7 cellular contexts compared by ENCODE assay signal in the genomic region with DNA sequence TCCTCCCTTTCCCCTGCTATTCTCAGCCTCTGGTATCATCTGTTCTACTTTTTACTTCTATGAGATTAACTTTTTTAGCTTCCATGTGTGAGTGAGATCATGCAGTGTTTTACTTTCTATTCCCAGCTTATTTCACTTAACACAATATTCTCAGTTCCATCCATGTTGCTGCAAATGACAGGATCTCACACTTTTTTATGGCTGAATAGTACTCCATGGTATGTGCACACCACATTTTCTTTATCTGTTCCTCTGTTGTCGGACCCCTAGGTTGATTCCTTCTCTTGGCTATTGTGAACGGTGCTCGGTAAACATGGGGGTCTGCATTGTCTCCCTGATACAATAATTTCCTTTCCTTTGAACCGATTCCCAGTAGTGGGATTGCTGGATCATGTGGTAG.
"Had no signal": no experiment of that assay in that cellular context is flagged by ENCODE, and none has a peak within 500 bp of the region (broad histone marks: within the 10 kb centered on the region; RNA-seq: fewer than 3 reads in every experiment).

No MANE protein-coding gene starts in this region.

- H3K4me3 ChIP-seq: GM23248, HAP-1 had no signal

- H2AFZ ChIP-seq: GM23248 had no signal

- DNase-seq: GM23248, GOT3, H7, IMR-90, KBM-7 had no signal

- H3K36me3 ChIP-seq: HAP-1 had no signal

- ATAC-seq: HCT116 had no signal

- H3K9me3 ChIP-seq: HAP-1 had no signal

- H3K4me1 ChIP-seq: HAP-1 had no signal

- H3K9ac ChIP-seq: GM23248 had no signal
